1 cellular context compared by ENCODE assay signal in genomic region chr5:43306954-43307353, GRCh38.
TF ChIP-seq lines count a peak whose summit lies in the region.

No MANE protein-coding gene starts in this region.

TF ChIP-seq in K562, 482 proteins besides CTCF, POLR2A, EP300 and RAD21:
- TF ChIP-seq CEBPB (tag; IDR thresholded peaks at IDR 0.05) = 0 out of 2 replicates have a peak, but pooled peaks have one; percentile 26
